Comparison of ENCODE assay signal across 21 cellular contexts in the genomic region with DNA sequence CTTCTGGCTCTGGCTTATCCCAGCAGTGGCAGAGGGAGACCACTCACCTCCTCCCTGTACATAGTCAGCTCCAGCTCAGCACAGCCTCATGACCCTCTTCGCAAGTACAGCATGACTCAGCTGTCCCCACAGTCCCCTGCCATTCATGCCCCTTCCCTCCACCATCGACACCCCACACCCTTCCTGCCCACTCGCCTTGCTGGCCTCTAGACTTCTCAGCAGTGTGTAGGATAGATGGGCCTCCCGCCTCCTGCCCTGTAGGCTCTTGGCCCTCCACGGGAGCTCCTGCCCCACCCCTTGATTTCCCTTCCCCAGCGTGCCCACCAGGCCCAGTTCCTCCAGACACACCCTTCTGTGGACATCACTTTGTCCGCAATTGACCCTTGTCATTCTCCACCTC. TPM values are rescaled to one million over a fixed set of nuclear protein-coding genes. Genes with fewer than 3 reads are reported as not detected.
DNase-seq lines count a peak whose midpoint lies in the region; ATAC-seq, FAIRE-seq and TF ChIP-seq lines count a peak whose summit lies in the region.
"Had no signal": no experiment of that assay in that cellular context is flagged by ENCODE, and none has a peak within 500 bp of the region (broad histone marks: within the 10 kb centered on the region; RNA-seq: fewer than 3 reads in every experiment).

No MANE protein-coding gene starts in this region.

- peak overlapping the region; percentile 8 for H3K27ac Mint-ChIP-seq in Caco-2 (ENCODE audit: unreplicated experiment)
- peak overlapping the region; percentile 49 for H3K27ac Mint-ChIP-seq in GM23338
- no peak overlapping the region for H3K27ac Mint-ChIP-seq in activated naive CD4-positive, alpha-beta T cell treated with anti-CD3 and anti-CD28 coated beads, Interleukin-2, amount 10 ng/mL, durations not matched to agents 7 days and 5 days

- no peak overlapping the region for H3K4me3 Mint-ChIP-seq in Caco-2 (ENCODE audit: unreplicated experiment)
- H3K4me3 Mint-ChIP-seq in GM23338, result no peak overlapping the region; the same call in 2 of the 3 replicates
- H3K4me3 Mint-ChIP-seq in activated naive CD4-positive, alpha-beta T cell treated with anti-CD3 and anti-CD28 coated beads, Interleukin-2, amount 10 ng/mL, durations not matched to agents 7 days and 5 days, result no peak overlapping the region

- H4K8ac ChIP-seq in neuronal stem cell (ENCODE audit: low read depth, low read length), result no peak overlapping the region

- TF ChIP-seq POLR2A in K562 (conservative IDR thresholded peaks at IDR 0.05), result no peak

- peak overlapping the region; percentile 21 for H2BK15ac ChIP-seq in neuronal stem cell (ENCODE audit: low read length)

- H3K9me3 ChIP-seq in Caco-2 (no peaks in the 10 kb centered on the region), K562 (replicated peaks; ENCODE audit: control insufficient read depth, insufficient read depth, low read depth, low read length) (no peaks in the 10 kb centered on the region), neuronal stem cell (replicated peaks in 1 of 2; ENCODE audit: control insufficient read depth in 2 of 2, insufficient read depth in 1 of 2, low read depth in 1 of 2, low read length in 2 of 2) (peaks cover 0 to 2% of the 10 kb centered on the region in 2 donors), SJCRH30 (replicated peaks) (no peaks in the 10 kb centered on the region)

- CTCF ChIA-PET in Caco-2 (lab: Charles Lee) (no interaction called here), K562 (lab: Yijun Ruan, JAX; ENCODE audit: low intra/inter-chr PET ratio) (no interaction called here)
- CTCF ChIA-PET in activated naive CD4-positive, alpha-beta T cell treated with anti-CD3 and anti-CD28 coated beads, Interleukin-2, amount 10 ng/mL, durations not matched to agents 7 days and 5 days (lab: Charles Lee), result no interaction called here

- H3K36me3 ChIP-seq in Caco-2 (ENCODE audit: control insufficient read depth, insufficient read depth, low read length) (no peaks in the 10 kb centered on the region), GM23338 (ENCODE audit: insufficient read depth) (no peaks in the 10 kb centered on the region), K562 (ENCODE audit: control insufficient read depth, insufficient read depth, low read length) (no peaks in the 10 kb centered on the region), neuronal stem cell (replicated peaks in 1 of 2; ENCODE audit: control insufficient read depth in 2 of 2, insufficient read depth in 2 of 2, low read length in 2 of 2) (no peaks in the 10 kb centered on the region), SJCRH30 (no peaks in the 10 kb centered on the region)

- no peak overlapping the region for H3K4me3 ChIP-seq in Caco-2 (ENCODE audit: low read depth, low read length)
- no peak overlapping the region for H3K4me3 ChIP-seq in GM23338
- no peak overlapping the region for H3K4me3 ChIP-seq in K562
- no peak overlapping the region for H3K4me3 ChIP-seq in neuronal stem cell (ENCODE audit: low read length in 2 of 2)
- no peak overlapping the region for H3K4me3 ChIP-seq in SJCRH30

- no peaks in the 10 kb centered on the region for H3F3A ChIP-seq in GM23338 (replicated peaks; ENCODE audit: low read depth)

- H3K9me1 ChIP-seq in K562 (ENCODE audit: control insufficient read depth, insufficient read depth, low read length), result peaks cover 3% of the 10 kb centered on the region

- FAIRE-seq in K562 (lab: Jason Lieb, UNC), result no peak
- FAIRE-seq: GM19239, HepG2 had no signal

- no peak overlapping the region for H2AK5ac ChIP-seq in neuronal stem cell (ENCODE audit: low read depth, low read length)

- WGBS in K562 (ENCODE audit: insufficient coverage, low coverage, missing lambda C conversion rate), result 54% methylated on average over 7 of the region's 7 CpGs
- no CpG with 5 or more reads among the region's 7 CpGs for WGBS in neuronal stem cell (ENCODE audit: extremely low coverage in 2 of 2, insufficient read length in 2 of 2, insufficient replicate concordance in 1 of 2), 2 donors

- H3K27me3 Mint-ChIP-seq in Caco-2 (ENCODE audit: insufficient read depth, unreplicated experiment) (no peaks in the 10 kb centered on the region), GM23338 (ENCODE audit: insufficient read depth, low read depth, poor library complexity) (peaks cover 16% of the 10 kb centered on the region)
- peaks cover 59% of the 10 kb centered on the region for H3K27me3 Mint-ChIP-seq in activated naive CD4-positive, alpha-beta T cell treated with anti-CD3 and anti-CD28 coated beads, Interleukin-2, amount 10 ng/mL, durations not matched to agents 7 days and 5 days

- intact Hi-C loops in Caco-2 (cut with micrococcal nuclease; ENCODE audit: unreplicated experiment), result no loop called here
- intact Hi-C loops in K562 (cut with micrococcal nuclease), result no loop called here

- no peak overlapping the region for H3K23ac ChIP-seq in neuronal stem cell (ENCODE audit: low read depth, low read length, poor library complexity)

- no peak for TF ChIP-seq EP300 in K562 (IDR thresholded peaks at IDR 0.05; ENCODE audit: low read length)

- H2BK120ac ChIP-seq in neuronal stem cell (ENCODE audit: low read depth, low read length), result no peak overlapping the region

- no peak overlapping the region for H3K14ac ChIP-seq in neuronal stem cell (ENCODE audit: low read length)

- no peak overlapping the region for H2AFZ ChIP-seq in GM23338
- H2AFZ ChIP-seq in K562 (ENCODE audit: low read depth, low read length), result peak overlapping the region; percentile 58; the same call in 1 of the 2 replicates
- no peak overlapping the region for H2AFZ ChIP-seq in neuronal stem cell (ENCODE audit: low read length)

- ATAC-seq in GM23338 (no peak), K562 (no peak)
- ATAC-seq: HepG2 had no signal

- H3K4me1 Mint-ChIP-seq in Caco-2 (ENCODE audit: low read depth, unreplicated experiment) (peaks cover 7% of the 10 kb centered on the region), GM23338 (peaks cover 7% of the 10 kb centered on the region; the same call in 2 of the 3 replicates)
- H3K4me1 Mint-ChIP-seq in activated naive CD4-positive, alpha-beta T cell treated with anti-CD3 and anti-CD28 coated beads, Interleukin-2, amount 10 ng/mL, durations not matched to agents 7 days and 5 days, result peaks cover 5% of the 10 kb centered on the region

- H3K18ac ChIP-seq in neuronal stem cell (ENCODE audit: low read length), result peak overlapping the region; percentile 18

- H3K79me1 ChIP-seq in neuronal stem cell (ENCODE audit: low read depth, low read length), result peaks cover 1% of the 10 kb centered on the region

- no peak overlapping the region for H3K4me2 ChIP-seq in GM23338
- no peak overlapping the region for H3K4me2 ChIP-seq in K562 (ENCODE audit: insufficient read depth, low read length)
- H3K4me2 ChIP-seq in neuronal stem cell (ENCODE audit: insufficient read depth, low read length, poor library complexity, severe bottlenecking), result no peak overlapping the region
- H3K4me2 ChIP-seq: KMS-11 had no signal

- no peaks in the 10 kb centered on the region for H3K27me3 ChIP-seq in Caco-2 (replicated peaks; ENCODE audit: control insufficient read depth, insufficient read depth, low read length)
- H3K27me3 ChIP-seq in GM23338 (ENCODE audit: insufficient read depth), result no peaks in the 10 kb centered on the region
- peaks cover 0 to 12% of the 10 kb centered on the region in 2 experiments; a peak in 1 of 5 replicates for H3K27me3 ChIP-seq in K562 (ENCODE audit: control insufficient read depth in 2 of 2, insufficient read depth in 2 of 2, low read length in 2 of 2)
- peaks cover 0 to 53% (median 2%) of the 10 kb centered on the region in 3 experiments for H3K27me3 ChIP-seq in neuronal stem cell (ENCODE audit: control insufficient read depth in 3 of 3, insufficient read depth in 3 of 3, low read depth in 1 of 3, low read length in 3 of 3)
- H3K27me3 ChIP-seq in SJCRH30, result 0 out of 2 replicates have a peak, but pooled peaks cover 4% of the 10 kb centered on the region

- H3K9me3 Mint-ChIP-seq in Caco-2 (ENCODE audit: unreplicated experiment) (no peaks in the 10 kb centered on the region), GM23338 (no peaks in the 10 kb centered on the region; the same call in 2 of the 3 replicates)
- H3K9me3 Mint-ChIP-seq in activated naive CD4-positive, alpha-beta T cell treated with anti-CD3 and anti-CD28 coated beads, Interleukin-2, amount 10 ng/mL, durations not matched to agents 7 days and 5 days, result no peaks in the 10 kb centered on the region

- no peak overlapping the region for H3K27ac ChIP-seq in GM23338 (ENCODE audit: low read depth)
- H3K27ac ChIP-seq in K562 (ENCODE audit: extremely low read depth, low read depth, low read length), result no peak overlapping the region; the same call in 2 of the 3 replicates
- no peak overlapping the region for H3K27ac ChIP-seq in neuronal stem cell (replicated peaks; ENCODE audit: low read length)
- no peak overlapping the region for H3K27ac ChIP-seq in SJCRH30
- H3K27ac ChIP-seq: C4-2B, KMS-11 had no signal

- no peaks in the 10 kb centered on the region for H3K36me3 Mint-ChIP-seq in Caco-2 (ENCODE audit: insufficient read depth, unreplicated experiment)
- H3K36me3 Mint-ChIP-seq in GM23338 (ENCODE audit: low read depth), result peaks cover 56% of the 10 kb centered on the region
- no peaks in the 10 kb centered on the region for H3K36me3 Mint-ChIP-seq in activated naive CD4-positive, alpha-beta T cell treated with anti-CD3 and anti-CD28 coated beads, Interleukin-2, amount 10 ng/mL, durations not matched to agents 7 days and 5 days

- H4K20me1 ChIP-seq in GM23338 (replicated peaks; ENCODE audit: insufficient read depth), result no peaks in the 10 kb centered on the region
- H4K20me1 ChIP-seq in K562 (replicated peaks; ENCODE audit: control insufficient read depth, insufficient read depth, low read length), result no peaks in the 10 kb centered on the region

- H4K91ac ChIP-seq in neuronal stem cell (ENCODE audit: low read depth, low read length, poor library complexity), result peak overlapping the region; percentile 97

- no TSS peak for BruUV-seq in Caco-2 (replicated peaks; lab: Mats Ljungman, UMichigan)
- no TSS peak for BruUV-seq in K562 (replicated peaks; lab: Mats Ljungman, UMichigan)

- H3K9ac ChIP-seq in K562 (ENCODE audit: insufficient read depth in 1 of 2, low read depth in 2 of 2, low read length in 2 of 2) (peak overlapping the region in 1 of 2 experiments; percentile 65; a peak in 1 of 4 replicates), neuronal stem cell (ENCODE audit: low read depth, low read length, poor library complexity) (no peak overlapping the region)
- H3K9ac ChIP-seq: KMS-11 had no signal

- in situ Hi-C loops in K562 (cut with MboI), result no loop called here

- H3K79me2 ChIP-seq in GM23338 (replicated peaks; ENCODE audit: insufficient read depth) (no peaks in the 10 kb centered on the region), K562 (ENCODE audit: control insufficient read depth, insufficient read depth, low read length) (no peaks in the 10 kb centered on the region)

- POLR2A ChIA-PET in Caco-2 (lab: Charles Lee), result no interaction called here
- POLR2A ChIA-PET in K562 (lab: Yijun Ruan, JAX), result interaction anchor here (1.4 kb wide), 1 partner anchor 10 kb away, joined by 4 read pairs; no protein-coding TSS in a partner anchor

- TF ChIP-seq CTCF in Caco-2 (IDR thresholded peaks at IDR 0.05; ENCODE audit: insufficient read depth in 1 of 2, low read depth in 1 of 2, low read length in 1 of 2, severe bottlenecking in 1 of 2, unreplicated experiment in 1 of 2) (no peak), GM23338 (conservative IDR thresholded peaks at IDR 0.05; ENCODE audit: low read depth in 2 of 2) (no peak), K562 (IDR thresholded peaks at IDR 0.05 in 2 of 3, conservative IDR thresholded peaks at IDR 0.05 in 1 of 3; ENCODE audit: insufficient read depth in 2 of 3, low read depth in 1 of 3, low read length in 3 of 3) (no peak)

- no peak overlapping the region for H2BK5ac ChIP-seq in neuronal stem cell (ENCODE audit: low read length)

- no peak for TF ChIP-seq RAD21 in K562 (CRISPR knock-in tag; conservative IDR thresholded peaks at IDR 0.05 in 1 of 2, IDR thresholded peaks at IDR 0.05 in 1 of 2)

- H3K9me2 ChIP-seq in GM23338 (ENCODE audit: insufficient read depth), result no peaks in the 10 kb centered on the region

- H3K4me1 ChIP-seq in Caco-2 (no peaks in the 10 kb centered on the region), GM23338 (ENCODE audit: insufficient read depth) (no peaks in the 10 kb centered on the region), K562 (replicated peaks in 1 of 2; ENCODE audit: control insufficient read depth in 2 of 2, insufficient read depth in 2 of 2, low read length in 2 of 2) (peaks cover 3 to 23% of the 10 kb centered on the region in 2 experiments; a peak in 4 of 5 replicates), neuronal stem cell (ENCODE audit: control insufficient read depth in 2 of 2, insufficient read depth in 1 of 2, low read depth in 1 of 2, low read length in 2 of 2) (peaks cover 0 to 3% of the 10 kb centered on the region in 2 donors), SJCRH30 (no peaks in the 10 kb centered on the region)

- no peak for DNase-seq in Caco-2
- DNase-seq in GM23338 (ENCODE audit: low spot score), result no peak
- DNase-seq in K562 (ENCODE audit: extremely low read depth in 1 of 4, low spot score in 3 of 4), result no peak
- no peak for DNase-seq in neuronal stem cell (ENCODE audit: low spot score)
- no peak for DNase-seq in activated naive CD4-positive, alpha-beta T cell (lab: John Stamatoyannopoulos, UW)
- no peak for DNase-seq in SJCRH30
- DNase-seq in activated naive CD4-positive, alpha-beta T cell treated with anti-CD3 and anti-CD28 coated beads, Interleukin-2, amount 10 ng/mL, durations not matched to agents 7 days and 5 days, result no peak
- DNase-seq in NCI-H345 (lab: John Stamatoyannopoulos, UW), result no peak
- DNase-seq: DMS79 treated with DMSO at 0.1 percent for 48 hours, GOT3, NCI-H1417 treated with DMSO at 0.1 percent for 48 hours, NCI-H187 treated with DMSO at 0.1 percent for 48 hours, NCI-H2227 treated with DMSO at 0.1 percent for 48 hours, NCI-H524, NCI-H82, SIG-M5 had no signal

- H3K4ac ChIP-seq in neuronal stem cell (ENCODE audit: low read length), result no peak overlapping the region

- H2BK12ac ChIP-seq in neuronal stem cell (ENCODE audit: low read length), result no peak overlapping the region

RNA-seq across cellular contexts. Expression of a gene that starts 9.8 kb away (rescaled TPM):
- total RNA-seq in Caco-2 (2022) (1.4 and 2.0 TPM in 2 replicates), K562 (2014; rRNA removed) (0.05 TPM in 1 of 2 replicates, not detected in the other), K562 (2014; rRNA removed; fragmentation: Illumina TruSeq; extraction: Trizol) (not detected in 2 replicates), K562 (2015; rRNA removed; fragmentation: Illumina TruSeq; extraction: Trizol) (not detected in 2 replicates), K562 (2021) (0.04 and 0.16 TPM in 2 replicates)
- total RNA-seq in GM23338 (2014; rRNA removed; shearing (Covaris generic)), result 8.5 and 9.0 TPM in 2 replicates
- polyA plus RNA-seq in GM23338 (2016; fragmentation: Nextera tagmentation; extraction: Ambion mirVana) (3.3 and 3.7 TPM in 2 replicates), K562 (2011; rRNA removed) (0.06 TPM in 1 of 2 replicates, not detected in the other), K562 (2014; fragmentation: Illumina TruSeq; extraction: Trizol) (not detected in 2 replicates), K562 (2014; fragmentation: Nextera tagmentation; extraction: Ambion mirVana) (not detected), K562 (2014; rRNA removed) (not detected in 2 replicates)
- 0.58 TPM in 1 of 2 replicates, not detected in the other for total RNA-seq in K562 (2011; cell fraction: chromatin; rRNA removed; ENCODE audit: low replicate concordance)
- total RNA-seq in K562 (2011; cell fraction: nucleolus; rRNA removed), result 0.13 and 0.17 TPM in 2 replicates
- not detected in 2 replicates for total RNA-seq in K562 (2011; cell fraction: nucleoplasm; rRNA removed)
- 0.12 TPM in 1 of 2 replicates, not detected in the other for polyA plus RNA-seq in K562 (2011; cell fraction: cytosol; rRNA removed)
- 0.06 and 0.26 TPM in 2 replicates for polyA plus RNA-seq in K562 (2011; cell fraction: nucleus; rRNA removed)
- 0.01 and 0.03 TPM in 2 replicates for polyA plus RNA-seq in K562 (2012)
- polyA minus RNA-seq in K562 (2011; rRNA and poly(A)+ RNA removed), result not detected in 2 replicates
- 0.48 and 1.6 TPM in 2 replicates for polyA minus RNA-seq in K562 (2011; cell fraction: cytosol; rRNA and poly(A)+ RNA removed)
- 0.13 TPM in 1 of 2 replicates, not detected in the other for polyA minus RNA-seq in K562 (2011; cell fraction: nucleus; rRNA and poly(A)+ RNA removed)
- 0.74 TPM for polyA plus RNA-seq in neuronal stem cell (2013, experiment 1 of 2)
- 0.76 TPM for polyA plus RNA-seq in neuronal stem cell (2013, experiment 2 of 2)
- total RNA-seq in SJCRH30 (2014; rRNA removed; shearing (Covaris generic)), result 0.06 TPM in 1 of 2 replicates, not detected in the other
- total RNA-seq: HepG2, RPMI7951 had no signal
- polyA plus RNA-seq: HepG2 had no signal

RNA-seq across cellular contexts. Expression of a gene that starts 17.5 kb away (rescaled TPM):
- 287 and 289 TPM in 2 replicates for total RNA-seq in Caco-2 (2022)
- 314 and 337 TPM in 2 replicates for total RNA-seq in GM23338 (2014; rRNA removed; shearing (Covaris generic))
- polyA plus RNA-seq in GM23338 (2016; fragmentation: Nextera tagmentation; extraction: Ambion mirVana), result 204 and 214 TPM in 2 replicates
- 167 and 217 TPM in 2 replicates for total RNA-seq in K562 (2011; cell fraction: chromatin; rRNA removed; ENCODE audit: low replicate concordance)
- total RNA-seq in K562 (2011; cell fraction: nucleolus; rRNA removed), result 160 TPM in 2 replicates
- total RNA-seq in K562 (2011; cell fraction: nucleoplasm; rRNA removed), result 148 and 169 TPM in 2 replicates
- total RNA-seq in K562 (2014; rRNA removed), result 282 and 331 TPM in 2 replicates
- total RNA-seq in K562 (2014; rRNA removed; fragmentation: Illumina TruSeq; extraction: Trizol), result 474 and 498 TPM in 2 replicates
- 482 and 491 TPM in 2 replicates for total RNA-seq in K562 (2015; rRNA removed; fragmentation: Illumina TruSeq; extraction: Trizol)
- total RNA-seq in K562 (2021), result 313 and 315 TPM in 2 replicates
- 632 and 726 TPM in 2 replicates for polyA plus RNA-seq in K562 (2011; rRNA removed)
- polyA plus RNA-seq in K562 (2011; cell fraction: cytosol; rRNA removed), result 415 and 502 TPM in 2 replicates
- polyA plus RNA-seq in K562 (2011; cell fraction: nucleus; rRNA removed), result 264 and 364 TPM in 2 replicates
- 325 and 353 TPM in 2 replicates for polyA plus RNA-seq in K562 (2012)
- 544 and 664 TPM in 2 replicates for polyA plus RNA-seq in K562 (2014; fragmentation: Illumina TruSeq; extraction: Trizol)
- 100 to 1,000 TPM; 459 to 642 TPM for polyA plus RNA-seq in K562 (2014; fragmentation: Nextera tagmentation; extraction: Ambion mirVana)
- 305 and 356 TPM in 2 replicates for polyA plus RNA-seq in K562 (2014; rRNA removed)
- polyA minus RNA-seq in K562 (2011; rRNA and poly(A)+ RNA removed), result 480 and 562 TPM in 2 replicates
- polyA minus RNA-seq in K562 (2011; cell fraction: cytosol; rRNA and poly(A)+ RNA removed), result 157 and 219 TPM in 2 replicates
- 57.8 and 119 TPM in 2 replicates for polyA minus RNA-seq in K562 (2011; cell fraction: nucleus; rRNA and poly(A)+ RNA removed)
- polyA plus RNA-seq in neuronal stem cell (2013, experiment 1 of 2), result 342 TPM
- polyA plus RNA-seq in neuronal stem cell (2013, experiment 2 of 2), result 328 TPM
- 366 and 380 TPM in 2 replicates for total RNA-seq in SJCRH30 (2014; rRNA removed; shearing (Covaris generic))

RNA-seq across cellular contexts. Expression of a gene that starts 29.8 kb away (rescaled TPM):
- total RNA-seq in Caco-2 (2022) (32.8 and 34.1 TPM in 2 replicates), K562 (2014; rRNA removed) (36.0 and 36.7 TPM in 2 replicates), K562 (2014; rRNA removed; fragmentation: Illumina TruSeq; extraction: Trizol) (26.5 and 27.8 TPM in 2 replicates), K562 (2015; rRNA removed; fragmentation: Illumina TruSeq; extraction: Trizol) (31.3 and 32.3 TPM in 2 replicates), K562 (2021) (24.6 and 26.6 TPM in 2 replicates)
- 25.6 and 28.1 TPM in 2 replicates for total RNA-seq in GM23338 (2014; rRNA removed; shearing (Covaris generic))
- polyA plus RNA-seq in GM23338 (2016; fragmentation: Nextera tagmentation; extraction: Ambion mirVana) (43.7 and 48.5 TPM in 2 replicates), K562 (2011; rRNA removed) (32.8 and 36.8 TPM in 2 replicates), K562 (2014; fragmentation: Illumina TruSeq; extraction: Trizol) (33.5 and 42.4 TPM in 2 replicates), K562 (2014; fragmentation: Nextera tagmentation; extraction: Ambion mirVana) (10 to 100 TPM; 11.2 to 15.8 TPM), K562 (2014; rRNA removed) (42.4 and 43.9 TPM in 2 replicates)
- total RNA-seq in K562 (2011; cell fraction: chromatin; rRNA removed; ENCODE audit: low replicate concordance), result 8.7 and 14.0 TPM in 2 replicates
- 14.8 and 16.6 TPM in 2 replicates for total RNA-seq in K562 (2011; cell fraction: nucleolus; rRNA removed)
- total RNA-seq in K562 (2011; cell fraction: nucleoplasm; rRNA removed), result 14.4 and 14.7 TPM in 2 replicates
- polyA plus RNA-seq in K562 (2011; cell fraction: cytosol; rRNA removed), result 36.0 and 39.1 TPM in 2 replicates
- 25.2 and 27.6 TPM in 2 replicates for polyA plus RNA-seq in K562 (2011; cell fraction: nucleus; rRNA removed)
- polyA plus RNA-seq in K562 (2012), result 28.4 and 30.6 TPM in 2 replicates
- 10.2 and 10.5 TPM in 2 replicates for polyA minus RNA-seq in K562 (2011; rRNA and poly(A)+ RNA removed)
- polyA minus RNA-seq in K562 (2011; cell fraction: cytosol; rRNA and poly(A)+ RNA removed), result 3.1 and 9.0 TPM in 2 replicates
- 5.9 and 8.8 TPM in 2 replicates for polyA minus RNA-seq in K562 (2011; cell fraction: nucleus; rRNA and poly(A)+ RNA removed)
- 50.9 TPM for polyA plus RNA-seq in neuronal stem cell (2013, experiment 1 of 2)
- polyA plus RNA-seq in neuronal stem cell (2013, experiment 2 of 2), result 51.1 TPM
- total RNA-seq in SJCRH30 (2014; rRNA removed; shearing (Covaris generic)), result 29.0 and 31.9 TPM in 2 replicates

RNA-seq across cellular contexts. Expression of a gene that starts 39.6 kb away (rescaled TPM):
- total RNA-seq in Caco-2 (2022) (39.0 and 43.4 TPM in 2 replicates), K562 (2014; rRNA removed) (11.4 and 15.5 TPM in 2 replicates), K562 (2014; rRNA removed; fragmentation: Illumina TruSeq; extraction: Trizol) (12.2 and 14.3 TPM in 2 replicates), K562 (2015; rRNA removed; fragmentation: Illumina TruSeq; extraction: Trizol) (14.9 and 15.6 TPM in 2 replicates), K562 (2021) (23.6 and 24.1 TPM in 2 replicates)
- 51.3 and 51.5 TPM in 2 replicates for total RNA-seq in GM23338 (2014; rRNA removed; shearing (Covaris generic))
- polyA plus RNA-seq in GM23338 (2016; fragmentation: Nextera tagmentation; extraction: Ambion mirVana) (21.5 and 22.7 TPM in 2 replicates), K562 (2011; rRNA removed) (16.6 and 35.4 TPM in 2 replicates), K562 (2014; fragmentation: Illumina TruSeq; extraction: Trizol) (17.2 and 20.4 TPM in 2 replicates), K562 (2014; fragmentation: Nextera tagmentation; extraction: Ambion mirVana) (1 to 10 TPM; 6.3 to 7.8 TPM), K562 (2014; rRNA removed) (13.2 and 15.3 TPM in 2 replicates)
- 186 and 226 TPM in 2 replicates for total RNA-seq in K562 (2011; cell fraction: chromatin; rRNA removed; ENCODE audit: low replicate concordance)
- total RNA-seq in K562 (2011; cell fraction: nucleolus; rRNA removed), result 87.4 and 90.9 TPM in 2 replicates
- total RNA-seq in K562 (2011; cell fraction: nucleoplasm; rRNA removed), result 121 and 131 TPM in 2 replicates
- polyA plus RNA-seq in K562 (2011; cell fraction: cytosol; rRNA removed), result 11.3 and 19.7 TPM in 2 replicates
- polyA plus RNA-seq in K562 (2011; cell fraction: nucleus; rRNA removed), result 134 and 147 TPM in 2 replicates
- 21.2 and 29.9 TPM in 2 replicates for polyA plus RNA-seq in K562 (2012)
- polyA minus RNA-seq in K562 (2011; rRNA and poly(A)+ RNA removed), result 26.3 and 30.0 TPM in 2 replicates
- polyA minus RNA-seq in K562 (2011; cell fraction: cytosol; rRNA and poly(A)+ RNA removed), result 15.4 and 18.2 TPM in 2 replicates
- 27.9 and 49.8 TPM in 2 replicates for polyA minus RNA-seq in K562 (2011; cell fraction: nucleus; rRNA and poly(A)+ RNA removed)
- 24.8 TPM for polyA plus RNA-seq in neuronal stem cell (2013, experiment 1 of 2)
- 24.2 TPM for polyA plus RNA-seq in neuronal stem cell (2013, experiment 2 of 2)
- 25.9 and 28.5 TPM in 2 replicates for total RNA-seq in SJCRH30 (2014; rRNA removed; shearing (Covaris generic))

RNA-seq across cellular contexts. Expression of a gene that starts 54.4 kb away (rescaled TPM):
- total RNA-seq in Caco-2 (2022) (85.1 and 90.6 TPM in 2 replicates), K562 (2014; rRNA removed) (60.8 and 75.6 TPM in 2 replicates), K562 (2014; rRNA removed; fragmentation: Illumina TruSeq; extraction: Trizol) (53.0 and 54.8 TPM in 2 replicates), K562 (2015; rRNA removed; fragmentation: Illumina TruSeq; extraction: Trizol) (57.2 and 60.4 TPM in 2 replicates), K562 (2021) (79.2 and 79.6 TPM in 2 replicates)
- 68.9 and 73.4 TPM in 2 replicates for total RNA-seq in GM23338 (2014; rRNA removed; shearing (Covaris generic))
- polyA plus RNA-seq in GM23338 (2016; fragmentation: Nextera tagmentation; extraction: Ambion mirVana) (86.6 and 97.8 TPM in 2 replicates), K562 (2011; rRNA removed) (82.7 and 91.8 TPM in 2 replicates), K562 (2014; fragmentation: Illumina TruSeq; extraction: Trizol) (68.2 and 68.3 TPM in 2 replicates), K562 (2014; fragmentation: Nextera tagmentation; extraction: Ambion mirVana) (10 to 100 TPM; 10.2 to 10.3 TPM), K562 (2014; rRNA removed) (87.8 and 94.0 TPM in 2 replicates)
- 128 and 182 TPM in 2 replicates for total RNA-seq in K562 (2011; cell fraction: chromatin; rRNA removed; ENCODE audit: low replicate concordance)
- 86.2 and 96.9 TPM in 2 replicates for total RNA-seq in K562 (2011; cell fraction: nucleolus; rRNA removed)
- 171 and 245 TPM in 2 replicates for total RNA-seq in K562 (2011; cell fraction: nucleoplasm; rRNA removed)
- polyA plus RNA-seq in K562 (2011; cell fraction: cytosol; rRNA removed), result 56.0 and 71.7 TPM in 2 replicates
- 78.6 and 81.6 TPM in 2 replicates for polyA plus RNA-seq in K562 (2011; cell fraction: nucleus; rRNA removed)
- 59.7 and 63.1 TPM in 2 replicates for polyA plus RNA-seq in K562 (2012)
- 67.2 and 81.2 TPM in 2 replicates for polyA minus RNA-seq in K562 (2011; rRNA and poly(A)+ RNA removed)
- polyA minus RNA-seq in K562 (2011; cell fraction: cytosol; rRNA and poly(A)+ RNA removed), result 25.4 and 25.8 TPM in 2 replicates
- polyA minus RNA-seq in K562 (2011; cell fraction: nucleus; rRNA and poly(A)+ RNA removed), result 61.4 and 84.9 TPM in 2 replicates
- 77.4 TPM for polyA plus RNA-seq in neuronal stem cell (2013, experiment 1 of 2)
- polyA plus RNA-seq in neuronal stem cell (2013, experiment 2 of 2), result 76.9 TPM
- total RNA-seq in SJCRH30 (2014; rRNA removed; shearing (Covaris generic)), result 60.2 and 68.2 TPM in 2 replicates
